1 cellular context compared by ENCODE assay signal in genomic region chr19:2475018-2475701, GRCh38.
TF ChIP-seq lines count a peak whose summit lies in the region.

No MANE protein-coding gene starts in this region.

TF ChIP-seq in HepG2, 621 proteins besides CTCF, POLR2A, EP300 and RAD21 (continued from another document and continues in another):
- TF ChIP-seq HMGXB3 (CRISPR knock-in tag; IDR thresholded peaks at IDR 0.05; ENCODE audit: borderline replicate concordance) (no peak), ZNF704 (CRISPR knock-in tag; IDR thresholded peaks at IDR 0.05; ENCODE audit: borderline replicate concordance) (no peak; the same call in 1 of the 2 replicates), TAF1 (CRISPR knock-in tag; IDR thresholded peaks at IDR 0.05) (no peak), AGO1 (IDR thresholded peaks at IDR 0.05; ENCODE audit: low read depth, low read length, poor library complexity, severe bottlenecking) (no peak), MYNN (CRISPR knock-in tag; IDR thresholded peaks at IDR 0.05; ENCODE audit: low read depth) (no peak), FOXO1 (CRISPR knock-in tag; IDR thresholded peaks at IDR 0.05) (0 out of 2 replicates have a peak, but pooled peaks have one; percentile 15), CEBPZ (IDR thresholded peaks at IDR 0.05; ENCODE audit: low read length) (no peak), ZNF225 (CRISPR knock-in tag; IDR thresholded peaks at IDR 0.05) (no peak), HNF4A (CRISPR knock-in tag; IDR thresholded peaks at IDR 0.05) (no peak), KDM5B (CRISPR knock-in tag; IDR thresholded peaks at IDR 0.05; ENCODE audit: borderline replicate concordance) (peak; percentile 15; the same call in 1 of the 2 replicates), ZFP1 (CRISPR knock-in tag; IDR thresholded peaks at IDR 0.05) (no peak), ZNF883 (CRISPR knock-in tag; IDR thresholded peaks at IDR 0.05; ENCODE audit: not compliant biosample characterization) (no peak), ZNF580 (CRISPR knock-in tag; IDR thresholded peaks at IDR 0.05; ENCODE audit: borderline replicate concordance, low read depth) (no peak), PLRG1 (conservative IDR thresholded peaks at IDR 0.05) (no peak), ZIK1 (CRISPR knock-in tag; IDR thresholded peaks at IDR 0.05; ENCODE audit: borderline replicate concordance, low read depth) (no peak), STAT5B (CRISPR knock-in tag; IDR thresholded peaks at IDR 0.05) (no peak), KDM3A (CRISPR knock-in tag; IDR thresholded peaks at IDR 0.05; ENCODE audit: low read depth) (no peak), TAF15 (IDR thresholded peaks at IDR 0.05; ENCODE audit: low read depth, low read length, poor library complexity, severe bottlenecking) (no peak), DMTF1 (CRISPR knock-in tag; IDR thresholded peaks at IDR 0.05) (no peak), BCL6 (CRISPR knock-in tag; IDR thresholded peaks at IDR 0.05) (no peak), NR2F2 (IDR thresholded peaks at IDR 0.05; ENCODE audit: borderline replicate concordance, low read depth) (no peak), ZNF644 (CRISPR knock-in tag; IDR thresholded peaks at IDR 0.05; ENCODE audit: low read depth) (no peak), PREB (CRISPR knock-in tag; IDR thresholded peaks at IDR 0.05) (no peak), FUBP1 (CRISPR knock-in tag; IDR thresholded peaks at IDR 0.05; ENCODE audit: borderline replicate concordance) (no peak), SP4 (CRISPR knock-in tag; IDR thresholded peaks at IDR 0.05) (no peak), SP5 (CRISPR knock-in tag; IDR thresholded peaks at IDR 0.05; ENCODE audit: borderline replicate concordance, low read depth) (no peak), ZNF160 (CRISPR knock-in tag; IDR thresholded peaks at IDR 0.05) (no peak), MEIS2 (CRISPR knock-in tag; IDR thresholded peaks at IDR 0.05) (no peak), ZNF383 (CRISPR knock-in tag; IDR thresholded peaks at IDR 0.05; ENCODE audit: borderline replicate concordance) (no peak), ZNF709 (CRISPR knock-in tag; IDR thresholded peaks at IDR 0.05) (no peak), SMAD1 (CRISPR knock-in tag; IDR thresholded peaks at IDR 0.05; ENCODE audit: borderline replicate concordance, low read depth) (no peak; the same call in 1 of the 2 replicates), FOXJ3 (CRISPR knock-in tag; IDR thresholded peaks at IDR 0.05; ENCODE audit: borderline replicate concordance) (no peak), ZBTB10 (CRISPR knock-in tag; IDR thresholded peaks at IDR 0.05; ENCODE audit: borderline replicate concordance) (peak; percentile 18; the same call in 1 of the 2 replicates), EED (CRISPR knock-in tag; IDR thresholded peaks at IDR 0.05) (no peak), SKI (IDR thresholded peaks at IDR 0.05; ENCODE audit: partially characterized antibody) (no peak), NCOR1 (IDR thresholded peaks at IDR 0.05; ENCODE audit: borderline replicate concordance, low read length) (no peak), MTF2 (CRISPR knock-in tag; IDR thresholded peaks at IDR 0.05; ENCODE audit: borderline replicate concordance) (no peak), ZNF678 (CRISPR knock-in tag; IDR thresholded peaks at IDR 0.05) (peak; percentile 61; the same call in 1 of the 2 replicates), ZBTB42 (CRISPR knock-in tag; IDR thresholded peaks at IDR 0.05) (no peak), ATF7-NPFF (CRISPR knock-in tag; IDR thresholded peaks at IDR 0.05; ENCODE audit: low read depth) (no peak), NR3C1 (CRISPR knock-in tag; IDR thresholded peaks at IDR 0.05) (no peak), SRY (CRISPR knock-in tag; IDR thresholded peaks at IDR 0.05) (no peak), FOXA3 (CRISPR knock-in tag; IDR thresholded peaks at IDR 0.05) (no peak), ZNF512 (CRISPR knock-in tag; IDR thresholded peaks at IDR 0.05) (no peak), HES4 (CRISPR knock-in tag; IDR thresholded peaks at IDR 0.05; ENCODE audit: borderline replicate concordance) (no peak; the same call in 1 of the 2 replicates), FOSL1 (CRISPR knock-in tag; IDR thresholded peaks at IDR 0.05; ENCODE audit: borderline replicate concordance) (no peak; the same call in 1 of the 2 replicates), ZNF446 (CRISPR knock-in tag; IDR thresholded peaks at IDR 0.05) (no peak), ZNF749 (CRISPR knock-in tag; IDR thresholded peaks at IDR 0.05; ENCODE audit: borderline replicate concordance) (no peak)
